ENCODE assay signal across 16 cellular contexts in genomic region chr11:120500414-120500936, GRCh38. TPM values are rescaled to one million over a fixed set of nuclear protein-coding genes. Genes with fewer than 3 reads are reported as not detected.
DNase-seq lines count a peak whose midpoint lies in the region; ATAC-seq and TF ChIP-seq lines count a peak whose summit lies in the region.
"Had no signal": no experiment of that assay in that cellular context is flagged by ENCODE, and none has a peak within 500 bp of the region (broad histone marks: within the 10 kb centered on the region; RNA-seq: fewer than 3 reads in every experiment).

No MANE protein-coding gene starts in this region.

- peak overlapping the region; percentile 58; the same call in 1 of the 2 replicates for H3K4me2 ChIP-seq in MM.1S (ENCODE audit: low read depth, low read length)
- H3K4me2 ChIP-seq: hepatocyte had no signal

- H3K79me2 ChIP-seq in MM.1S (ENCODE audit: low read length): no peaks in the 10 kb centered on the region
- H3K79me2 ChIP-seq: hepatocyte had no signal

- no peaks in the 10 kb centered on the region for H3K36me3 ChIP-seq in MM.1S (replicated peaks; ENCODE audit: insufficient read depth, low read length)
- H3K36me3 ChIP-seq in stomach: no peaks in the 10 kb centered on the region
- H3K36me3 ChIP-seq: prostate gland, SJCRH30, uterus had no signal

- TF ChIP-seq CTCF in MM.1S (IDR thresholded peaks at IDR 0.05; ENCODE audit: low read length): no peak
- no peak for TF ChIP-seq CTCF in fibroblast of mammary gland (conservative IDR thresholded peaks at IDR 0.05; ENCODE audit: control insufficient read depth, insufficient read depth, low read depth, low read length)
- no peak for TF ChIP-seq CTCF in stomach (IDR thresholded peaks at IDR 0.05)

- peak overlapping the region; percentile 80 for H3K9ac ChIP-seq in MM.1S (ENCODE audit: low read length)

- H2AFZ ChIP-seq in MM.1S (ENCODE audit: low read length): no peak overlapping the region
- H2AFZ ChIP-seq: hepatocyte had no signal

- intact Hi-C loops in stomach (cut with DNase I; ENCODE audit: low total_unique reads): no loop called here

- H3K9me3 ChIP-seq in MM.1S (replicated peaks; ENCODE audit: insufficient read depth, low read length) (no peaks in the 10 kb centered on the region), stomach (no peaks in the 10 kb centered on the region)
- H3K9me3 ChIP-seq: prostate gland, SJCRH30, uterus had no signal

- DNase-seq in ELR (ENCODE audit: low read depth): peak; percentile 22
- DNase-seq in MM.1S: no peak
- DNase-seq in fibroblast of mammary gland (ENCODE audit: low read depth): peak; percentile 54
- peak; percentile 84 for DNase-seq in myocyte (ENCODE audit: low read depth)
- no peak for DNase-seq in T1000 (lab: John Stamatoyannopoulos, UW)
- no peak for DNase-seq in stomach
- DNase-seq: activated CD4-positive, alpha-beta T cell treated with anti-CD3 and anti-CD28 coated beads, Interleukin-2, amount 10 ng/mL, durations not matched to agents 24 days and 14 days; activated T-cell treated with anti-CD3 and anti-CD28 coated beads for 4 hours; left colon; SJCRH30; stimulated activated naive CD8-positive, alpha-beta T cell treated with anti-CD3 and anti-CD28 coated beads, Interleukin-15, amount 100 ng/mL, for 72 hours; uterus had no signal

- 70 to 75% (median 72%) methylated on average over 11 of the region's 11 CpGs for WGBS in stomach, 5 donors

- H3K9me2 ChIP-seq in MM.1S (replicated peaks; ENCODE audit: insufficient read depth, low read length): no peaks in the 10 kb centered on the region

- TF ChIP-seq POLR2A in stomach (IDR thresholded peaks at IDR 0.05): no peak

- H3K27ac ChIP-seq in MM.1S (ENCODE audit: low read length) (peak overlapping the region; percentile 94), stomach (no peak overlapping the region)
- H3K27ac ChIP-seq: hepatocyte, prostate gland, SJCRH30, uterus had no signal

- no peak for ATAC-seq in GM18873 (IDR thresholded peaks at IDR 0.05; ENCODE audit: low FRiP score, unreplicated experiment)
- no peak for ATAC-seq in HG03196 (IDR thresholded peaks at IDR 0.05; ENCODE audit: unreplicated experiment)
- ATAC-seq: left colon; stimulated activated naive CD8-positive, alpha-beta T cell treated with anti-CD3 and anti-CD28 coated beads, Interleukin-15, amount 100 ng/mL, for 72 hours had no signal

- TF ChIP-seq EP300 in stomach (IDR thresholded peaks at IDR 0.05): no peak

- H3K4me1 ChIP-seq in MM.1S (ENCODE audit: low read length) (peaks cover 65% of the 10 kb centered on the region), stomach (peaks cover 0 to 8% (median under 1%) of the 10 kb centered on the region in 4 donors)
- H3K4me1 ChIP-seq: prostate gland, SJCRH30, uterus had no signal

- peak overlapping the region; percentile 26; the same call in 1 of the 2 replicates for H3K4me3 ChIP-seq in MM.1S (ENCODE audit: low read length)
- H3K4me3 ChIP-seq in fibroblast of mammary gland (ENCODE audit: control insufficient read depth, low read depth, low read length): no peak overlapping the region
- H3K4me3 ChIP-seq in stomach: no peak overlapping the region
- H3K4me3 ChIP-seq: hepatocyte, prostate gland, SJCRH30, uterus had no signal

- no peaks in the 10 kb centered on the region for H4K20me1 ChIP-seq in MM.1S (ENCODE audit: insufficient read depth, low read length)

- H3K27me3 ChIP-seq in MM.1S (replicated peaks; ENCODE audit: insufficient read depth, low read length) (no peaks in the 10 kb centered on the region), stomach (peaks cover 0 to 35% (median 0%) of the 10 kb centered on the region in 3 donors)
- H3K27me3 ChIP-seq: SJCRH30, uterus had no signal

- H3F3A ChIP-seq in MM.1S (ENCODE audit: insufficient read depth, low read length): peaks cover 37% of the 10 kb centered on the region

RNA-seq across cellular contexts. Expression of gene GRIK4, which starts 11.1 kb away (rescaled TPM):
- total RNA-seq in myocyte: 0.27 and 0.52 TPM in 2 replicates
- 0.54 TPM for polyA plus RNA-seq in myocyte (2012)
- not detected for total RNA-seq in stomach
- polyA plus RNA-seq in stomach: under 1 TPM in 2 of 3 donors, not detected in 1; 0.06 to 0.31 TPM
- total RNA-seq: SJCRH30 had no signal

Comparison
In these comparisons a context has a peak if more than half of its experiments do, and no peak if none do; other contexts are left out.
1. DNase-seq: peak in ELR (single experiment), fibroblast of mammary gland (single experiment) and myocyte (single experiment); none in MM.1S (single experiment), T1000 (single experiment) and stomach (single experiment).